Comparison of ENCODE assay signal across 17 cellular contexts in the genomic region with DNA sequence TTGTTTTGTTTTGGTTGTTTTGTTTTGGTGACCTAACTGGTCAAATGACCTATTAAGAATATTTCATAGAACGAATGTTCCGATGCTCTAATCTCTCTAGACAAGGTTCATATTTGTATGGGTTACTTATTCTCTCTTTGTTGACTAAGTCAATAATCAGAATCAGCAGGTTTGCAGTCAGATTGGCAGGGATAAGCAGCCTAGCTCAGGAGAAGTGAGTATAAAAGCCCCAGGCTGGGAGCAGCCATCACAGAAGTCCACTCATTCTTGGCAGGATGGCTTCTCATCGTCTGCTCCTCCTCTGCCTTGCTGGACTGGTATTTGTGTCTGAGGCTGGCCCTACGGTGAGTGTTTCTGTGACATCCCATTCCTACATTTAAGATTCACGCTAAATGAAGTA. TPM values are rescaled to one million over a fixed set of nuclear protein-coding genes. Genes with fewer than 3 reads are reported as not detected.
"Had no signal": no experiment of that assay in that cellular context is flagged by ENCODE, and none has a peak within 500 bp of the region (broad histone marks: within the 10 kb centered on the region; RNA-seq: fewer than 3 reads in every experiment).

A gene (plus strand): TSS at position 250 of the 400 bp plus-strand sequence. CDS start 26 bp downstream, at position 276.

- H3K27ac ChIP-seq: spleen had no signal

- H3K9me3 ChIP-seq: spleen had no signal

- H3K27me3 Mint-ChIP-seq: dendritic cell treated with granulocyte-macrophage colony-stimulating factor and Interleukin-4, amounts not matched to agents 40 ng/mL and 50 ng/mL, for 4 days had no signal

- H3K27ac Mint-ChIP-seq: activated naive CD4-positive, alpha-beta T cell treated with anti-CD3 and anti-CD28 coated beads, Interleukin-2, amount 50 U/mL, for 24 hours; dendritic cell treated with granulocyte-macrophage colony-stimulating factor and Interleukin-4, amounts not matched to agents 40 ng/mL and 50 ng/mL, for 4 days; effector memory CD8-positive, alpha-beta T cell; nephron had no signal

- H3K4me3 ChIP-seq: spleen had no signal

- ATAC-seq: activated CD4-positive, CD25-positive, alpha-beta regulatory T cell treated with anti-CD3 and anti-CD28 coated beads, Interleukin-2, amount 50 U/mL, for 24 hours; effector memory CD8-positive, alpha-beta T cell; left cardiac atrium; right cardiac atrium; stimulated activated naive CD8-positive, alpha-beta T cell treated with anti-CD3 and anti-CD28 coated beads, Interleukin-15, Interleukin-2, amounts not matched to agents 100 U/mL and 50 U/mL, for 24 hours had no signal

- H3K4me3 Mint-ChIP-seq: activated naive CD4-positive, alpha-beta T cell treated with anti-CD3 and anti-CD28 coated beads, Interleukin-2, amount 50 U/mL, for 24 hours; dendritic cell treated with granulocyte-macrophage colony-stimulating factor and Interleukin-4, amounts not matched to agents 40 ng/mL and 50 ng/mL, for 4 days; effector memory CD8-positive, alpha-beta T cell; nephron had no signal

- DNase-seq: amygdala; cerebellar nuclear complex; effector memory CD8-positive, alpha-beta T cell; hypothalamus; left cardiac atrium; mammary epithelial cell; posterior cingulate gyrus; right cardiac atrium; spleen; stimulated activated naive CD8-positive, alpha-beta T cell treated with anti-CD3 and anti-CD28 coated beads, Interleukin-15, Interleukin-2, amounts not matched to agents 100 U/mL and 50 U/mL, for 24 hours; T-helper 2 cell had no signal

- H3K27me3 ChIP-seq: spleen had no signal

- H3K4me1 Mint-ChIP-seq: activated naive CD4-positive, alpha-beta T cell treated with anti-CD3 and anti-CD28 coated beads, Interleukin-2, amount 50 U/mL, for 24 hours had no signal

- H3K9me3 Mint-ChIP-seq: activated naive CD4-positive, alpha-beta T cell treated with anti-CD3 and anti-CD28 coated beads, Interleukin-2, amount 50 U/mL, for 24 hours had no signal

- H3K36me3 Mint-ChIP-seq: activated naive CD4-positive, alpha-beta T cell treated with anti-CD3 and anti-CD28 coated beads, Interleukin-2, amount 50 U/mL, for 24 hours had no signal

- H3K36me3 ChIP-seq: spleen had no signal

RNA-seq across cellular contexts. Expression of the gene that starts here (rescaled TPM):
- total RNA-seq: epithelial cell of proximal tubule, mammary epithelial cell, spleen, urinary bladder had no signal
- polyA plus RNA-seq: mammary epithelial cell had no signal
